ENCODE assay signal across 2 cellular contexts in the genomic region with DNA sequence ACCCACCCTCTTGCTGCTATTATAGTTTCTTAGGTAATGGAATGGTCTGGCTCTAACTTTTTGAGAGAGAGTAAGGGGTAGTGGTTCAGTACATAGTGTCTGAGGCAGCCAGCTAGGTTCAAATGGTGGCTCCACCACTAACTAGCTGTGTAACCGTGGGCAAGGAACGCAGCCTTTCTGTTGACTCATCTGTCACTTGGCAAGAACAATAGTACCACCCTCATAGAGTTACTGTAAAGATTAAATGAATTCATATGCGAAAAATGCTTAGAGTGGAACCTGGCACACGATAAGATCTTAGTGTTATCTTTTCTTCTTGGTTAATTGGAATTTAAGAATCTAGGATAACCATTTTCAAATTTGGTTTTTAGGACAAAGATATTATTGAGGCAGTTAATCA.
TF ChIP-seq lines count a peak whose summit lies in the region.

No MANE protein-coding gene starts in this region.

TF ChIP-seq in GM23338, 12 proteins besides CTCF, POLR2A, EP300 and RAD21 (continued from another document):
- TF ChIP-seq REST (IDR thresholded peaks at IDR 0.05; ENCODE audit: unreplicated experiment) (no peak), POLR2AphosphoS5 (IDR thresholded peaks at IDR 0.05; ENCODE audit: low read depth) (no peak), ZNF114 (CRISPR knock-in tag; IDR thresholded peaks at IDR 0.05) (no peak), CREB1 (CRISPR knock-in tag; IDR thresholded peaks at IDR 0.05; ENCODE audit: low read depth) (no peak), NANOG (IDR thresholded peaks at IDR 0.05; ENCODE audit: borderline replicate concordance) (no peak), JUNB (IDR thresholded peaks at IDR 0.05; ENCODE audit: unreplicated experiment) (no peak), STAT1 (IDR thresholded peaks at IDR 0.05; ENCODE audit: unreplicated experiment) (no peak), EZH2 (IDR thresholded peaks at IDR 0.05; ENCODE audit: low read depth, unreplicated experiment) (no peak)
- TF ChIP-seq, protein P1, sequence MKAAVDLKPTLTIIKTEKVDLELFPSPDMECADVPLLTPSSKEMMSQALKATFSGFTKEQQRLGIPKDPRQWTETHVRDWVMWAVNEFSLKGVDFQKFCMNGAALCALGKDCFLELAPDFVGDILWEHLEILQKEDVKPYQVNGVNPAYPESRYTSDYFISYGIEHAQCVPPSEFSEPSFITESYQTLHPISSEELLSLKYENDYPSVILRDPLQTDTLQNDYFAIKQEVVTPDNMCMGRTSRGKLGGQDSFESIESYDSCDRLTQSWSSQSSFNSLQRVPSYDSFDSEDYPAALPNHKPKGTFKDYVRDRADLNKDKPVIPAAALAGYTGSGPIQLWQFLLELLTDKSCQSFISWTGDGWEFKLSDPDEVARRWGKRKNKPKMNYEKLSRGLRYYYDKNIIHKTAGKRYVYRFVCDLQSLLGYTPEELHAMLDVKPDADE (IDR thresholded peaks at IDR 0.05): no peak
- TF ChIP-seq, protein P2, sequence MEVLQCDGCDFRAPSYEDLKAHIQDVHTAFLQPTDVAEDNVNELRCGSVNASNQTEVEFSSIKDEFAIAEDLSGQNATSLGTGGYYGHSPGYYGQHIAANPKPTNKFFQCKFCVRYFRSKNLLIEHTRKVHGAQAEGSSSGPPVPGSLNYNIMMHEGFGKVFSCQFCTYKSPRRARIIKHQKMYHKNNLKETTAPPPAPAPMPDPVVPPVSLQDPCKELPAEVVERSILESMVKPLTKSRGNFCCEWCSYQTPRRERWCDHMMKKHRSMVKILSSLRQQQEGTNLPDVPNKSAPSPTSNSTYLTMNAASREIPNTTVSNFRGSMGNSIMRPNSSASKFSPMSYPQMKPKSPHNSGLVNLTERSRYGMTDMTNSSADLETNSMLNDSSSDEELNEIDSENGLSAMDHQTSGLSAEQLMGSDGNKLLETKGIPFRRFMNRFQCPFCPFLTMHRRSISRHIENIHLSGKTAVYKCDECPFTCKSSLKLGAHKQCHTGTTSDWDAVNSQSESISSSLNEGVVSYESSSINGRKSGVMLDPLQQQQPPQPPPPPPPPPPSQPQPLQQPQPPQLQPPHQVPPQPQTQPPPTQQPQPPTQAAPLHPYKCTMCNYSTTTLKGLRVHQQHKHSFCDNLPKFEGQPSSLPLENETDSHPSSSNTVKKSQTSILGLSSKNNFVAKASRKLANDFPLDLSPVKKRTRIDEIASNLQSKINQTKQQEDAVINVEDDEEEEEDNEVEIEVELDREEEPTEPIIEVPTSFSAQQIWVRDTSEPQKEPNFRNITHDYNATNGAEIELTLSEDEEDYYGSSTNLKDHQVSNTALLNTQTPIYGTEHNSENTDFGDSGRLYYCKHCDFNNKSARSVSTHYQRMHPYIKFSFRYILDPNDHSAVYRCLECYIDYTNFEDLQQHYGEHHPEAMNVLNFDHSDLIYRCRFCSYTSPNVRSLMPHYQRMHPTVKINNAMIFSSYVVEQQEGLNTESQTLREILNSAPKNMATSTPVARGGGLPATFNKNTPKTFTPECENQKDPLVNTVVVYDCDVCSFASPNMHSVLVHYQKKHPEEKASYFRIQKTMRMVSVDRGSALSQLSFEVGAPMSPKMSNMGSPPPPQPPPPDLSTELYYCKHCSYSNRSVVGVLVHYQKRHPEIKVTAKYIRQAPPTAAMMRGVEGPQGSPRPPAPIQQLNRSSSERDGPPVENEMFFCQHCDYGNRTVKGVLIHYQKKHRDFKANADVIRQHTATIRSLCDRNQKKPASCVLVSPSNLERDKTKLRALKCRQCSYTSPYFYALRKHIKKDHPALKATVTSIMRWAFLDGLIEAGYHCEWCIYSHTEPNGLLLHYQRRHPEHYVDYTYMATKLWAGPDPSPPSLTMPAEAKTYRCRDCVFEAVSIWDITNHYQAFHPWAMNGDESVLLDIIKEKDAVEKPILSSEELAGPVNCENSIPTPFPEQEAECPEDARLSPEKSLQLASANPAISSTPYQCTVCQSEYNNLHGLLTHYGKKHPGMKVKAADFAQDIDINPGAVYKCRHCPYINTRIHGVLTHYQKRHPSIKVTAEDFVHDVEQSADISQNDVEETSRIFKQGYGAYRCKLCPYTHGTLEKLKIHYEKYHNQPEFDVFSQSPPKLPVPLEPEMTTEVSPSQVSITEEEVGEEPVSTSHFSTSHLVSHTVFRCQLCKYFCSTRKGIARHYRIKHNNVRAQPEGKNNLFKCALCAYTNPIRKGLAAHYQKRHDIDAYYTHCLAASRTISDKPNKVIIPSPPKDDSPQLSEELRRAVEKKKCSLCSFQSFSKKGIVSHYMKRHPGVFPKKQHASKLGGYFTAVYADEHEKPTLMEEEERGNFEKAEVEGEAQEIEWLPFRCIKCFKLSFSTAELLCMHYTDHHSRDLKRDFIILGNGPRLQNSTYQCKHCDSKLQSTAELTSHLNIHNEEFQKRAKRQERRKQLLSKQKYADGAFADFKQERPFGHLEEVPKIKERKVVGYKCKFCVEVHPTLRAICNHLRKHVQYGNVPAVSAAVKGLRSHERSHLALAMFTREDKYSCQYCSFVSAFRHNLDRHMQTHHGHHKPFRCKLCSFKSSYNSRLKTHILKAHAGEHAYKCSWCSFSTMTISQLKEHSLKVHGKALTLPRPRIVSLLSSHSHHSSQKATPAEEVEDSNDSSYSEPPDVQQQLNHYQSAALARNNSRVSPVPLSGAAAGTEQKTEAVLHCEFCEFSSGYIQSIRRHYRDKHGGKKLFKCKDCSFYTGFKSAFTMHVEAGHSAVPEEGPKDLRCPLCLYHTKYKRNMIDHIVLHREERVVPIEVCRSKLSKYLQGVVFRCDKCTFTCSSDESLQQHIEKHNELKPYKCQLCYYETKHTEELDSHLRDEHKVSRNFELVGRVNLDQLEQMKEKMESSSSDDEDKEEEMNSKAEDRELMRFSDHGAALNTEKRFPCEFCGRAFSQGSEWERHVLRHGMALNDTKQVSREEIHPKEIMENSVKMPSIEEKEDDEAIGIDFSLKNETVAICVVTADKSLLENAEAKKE (CRISPR knock-in tag; IDR thresholded peaks at IDR 0.05): no peak

TF ChIP-seq in SK-N-SH, 30 proteins besides CTCF, POLR2A, EP300 and RAD21 (continued from another document):
- TF ChIP-seq USF1 (IDR thresholded peaks at IDR 0.05; ENCODE audit: borderline replicate concordance, low read depth) (no peak), POLR2AphosphoS5 (IDR thresholded peaks at IDR 0.05; ENCODE audit: low read depth, low read length) (no peak), FOXJ3 (CRISPR knock-in tag; IDR thresholded peaks at IDR 0.05) (no peak)
